Comparison of ENCODE assay signal across 1 cellular context in the genomic region with DNA sequence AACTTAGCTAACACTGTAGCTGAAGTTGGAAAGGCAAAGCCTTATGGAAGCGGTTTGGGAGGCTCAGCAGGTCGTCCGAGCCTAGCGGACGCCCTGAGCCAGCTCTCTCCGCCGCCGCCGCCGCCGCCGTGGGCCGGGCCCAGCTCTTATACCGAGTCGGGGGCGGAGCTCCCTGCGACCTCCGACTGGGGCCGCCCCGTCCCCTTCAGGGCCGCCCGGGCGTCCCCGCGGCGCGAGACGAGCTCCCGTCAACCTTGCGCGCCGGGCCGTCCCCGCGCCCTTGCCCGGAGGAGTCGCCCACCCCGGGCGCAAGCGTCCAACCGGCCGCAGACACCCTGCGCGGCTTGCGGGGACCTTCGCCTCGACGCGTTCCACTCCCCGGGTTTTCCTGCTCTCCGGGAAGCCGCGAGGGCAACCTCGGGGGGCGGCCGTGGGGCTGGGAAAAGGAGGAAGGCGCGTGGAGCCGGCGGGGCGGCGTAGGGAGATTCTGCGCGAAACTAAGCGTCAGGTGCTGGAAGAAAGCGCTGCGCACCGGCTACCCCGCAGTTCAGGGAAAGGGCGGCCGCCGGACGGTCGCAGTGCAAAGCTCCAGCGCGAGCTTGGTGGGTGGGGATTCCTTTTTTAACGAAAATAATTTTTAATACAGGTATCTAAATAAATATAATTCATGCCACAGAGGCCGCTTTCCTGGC.
TF ChIP-seq lines count a peak whose summit lies in the region.

A gene with protein sequence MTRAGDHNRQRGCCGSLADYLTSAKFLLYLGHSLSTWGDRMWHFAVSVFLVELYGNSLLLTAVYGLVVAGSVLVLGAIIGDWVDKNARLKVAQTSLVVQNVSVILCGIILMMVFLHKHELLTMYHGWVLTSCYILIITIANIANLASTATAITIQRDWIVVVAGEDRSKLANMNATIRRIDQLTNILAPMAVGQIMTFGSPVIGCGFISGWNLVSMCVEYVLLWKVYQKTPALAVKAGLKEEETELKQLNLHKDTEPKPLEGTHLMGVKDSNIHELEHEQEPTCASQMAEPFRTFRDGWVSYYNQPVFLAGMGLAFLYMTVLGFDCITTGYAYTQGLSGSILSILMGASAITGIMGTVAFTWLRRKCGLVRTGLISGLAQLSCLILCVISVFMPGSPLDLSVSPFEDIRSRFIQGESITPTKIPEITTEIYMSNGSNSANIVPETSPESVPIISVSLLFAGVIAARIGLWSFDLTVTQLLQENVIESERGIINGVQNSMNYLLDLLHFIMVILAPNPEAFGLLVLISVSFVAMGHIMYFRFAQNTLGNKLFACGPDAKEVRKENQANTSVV (minus strand): TSS at position 125 of the 692 bp plus-strand sequence. CDS start 326 bp downstream, outside the sequence.

TF ChIP-seq in HepG2, 621 proteins besides CTCF, POLR2A, EP300 and RAD21 (continued from another document and continues in another):
- TF ChIP-seq, protein P1, sequence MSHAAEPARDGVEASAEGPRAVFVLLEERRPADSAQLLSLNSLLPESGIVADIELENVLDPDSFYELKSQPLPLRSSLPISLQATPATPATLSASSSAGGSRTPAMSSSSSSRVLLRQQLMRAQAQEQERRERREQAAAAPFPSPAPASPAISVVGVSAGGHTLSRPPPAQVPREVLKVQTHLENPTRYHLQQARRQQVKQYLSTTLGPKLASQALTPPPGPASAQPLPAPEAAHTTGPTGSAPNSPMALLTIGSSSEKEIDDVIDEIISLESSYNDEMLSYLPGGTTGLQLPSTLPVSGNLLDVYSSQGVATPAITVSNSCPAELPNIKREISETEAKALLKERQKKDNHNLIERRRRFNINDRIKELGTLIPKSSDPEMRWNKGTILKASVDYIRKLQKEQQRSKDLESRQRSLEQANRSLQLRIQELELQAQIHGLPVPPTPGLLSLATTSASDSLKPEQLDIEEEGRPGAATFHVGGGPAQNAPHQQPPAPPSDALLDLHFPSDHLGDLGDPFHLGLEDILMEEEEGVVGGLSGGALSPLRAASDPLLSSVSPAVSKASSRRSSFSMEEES (CRISPR knock-in tag; IDR thresholded peaks at IDR 0.05) = no peak; the same call in 1 of the 2 replicates
- peak; percentile 92; the same call in 1 of the 2 replicates for TF ChIP-seq NAIF1 (CRISPR knock-in tag; IDR thresholded peaks at IDR 0.05; ENCODE audit: borderline replicate concordance)
- TF ChIP-seq CC2D1A (CRISPR knock-in tag; IDR thresholded peaks at IDR 0.05) = no peak
- peak; percentile 88 for TF ChIP-seq ZNF564 (CRISPR knock-in tag; IDR thresholded peaks at IDR 0.05)
- TF ChIP-seq, protein P2, sequence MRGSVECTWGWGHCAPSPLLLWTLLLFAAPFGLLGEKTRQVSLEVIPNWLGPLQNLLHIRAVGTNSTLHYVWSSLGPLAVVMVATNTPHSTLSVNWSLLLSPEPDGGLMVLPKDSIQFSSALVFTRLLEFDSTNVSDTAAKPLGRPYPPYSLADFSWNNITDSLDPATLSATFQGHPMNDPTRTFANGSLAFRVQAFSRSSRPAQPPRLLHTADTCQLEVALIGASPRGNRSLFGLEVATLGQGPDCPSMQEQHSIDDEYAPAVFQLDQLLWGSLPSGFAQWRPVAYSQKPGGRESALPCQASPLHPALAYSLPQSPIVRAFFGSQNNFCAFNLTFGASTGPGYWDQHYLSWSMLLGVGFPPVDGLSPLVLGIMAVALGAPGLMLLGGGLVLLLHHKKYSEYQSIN (CRISPR knock-in tag; IDR thresholded peaks at IDR 0.05; ENCODE audit: borderline replicate concordance) = no peak
- TF ChIP-seq, protein P3, sequence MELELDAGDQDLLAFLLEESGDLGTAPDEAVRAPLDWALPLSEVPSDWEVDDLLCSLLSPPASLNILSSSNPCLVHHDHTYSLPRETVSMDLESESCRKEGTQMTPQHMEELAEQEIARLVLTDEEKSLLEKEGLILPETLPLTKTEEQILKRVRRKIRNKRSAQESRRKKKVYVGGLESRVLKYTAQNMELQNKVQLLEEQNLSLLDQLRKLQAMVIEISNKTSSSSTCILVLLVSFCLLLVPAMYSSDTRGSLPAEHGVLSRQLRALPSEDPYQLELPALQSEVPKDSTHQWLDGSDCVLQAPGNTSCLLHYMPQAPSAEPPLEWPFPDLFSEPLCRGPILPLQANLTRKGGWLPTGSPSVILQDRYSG (CRISPR knock-in tag; IDR thresholded peaks at IDR 0.05) = no peak
- TF ChIP-seq, protein P4, sequence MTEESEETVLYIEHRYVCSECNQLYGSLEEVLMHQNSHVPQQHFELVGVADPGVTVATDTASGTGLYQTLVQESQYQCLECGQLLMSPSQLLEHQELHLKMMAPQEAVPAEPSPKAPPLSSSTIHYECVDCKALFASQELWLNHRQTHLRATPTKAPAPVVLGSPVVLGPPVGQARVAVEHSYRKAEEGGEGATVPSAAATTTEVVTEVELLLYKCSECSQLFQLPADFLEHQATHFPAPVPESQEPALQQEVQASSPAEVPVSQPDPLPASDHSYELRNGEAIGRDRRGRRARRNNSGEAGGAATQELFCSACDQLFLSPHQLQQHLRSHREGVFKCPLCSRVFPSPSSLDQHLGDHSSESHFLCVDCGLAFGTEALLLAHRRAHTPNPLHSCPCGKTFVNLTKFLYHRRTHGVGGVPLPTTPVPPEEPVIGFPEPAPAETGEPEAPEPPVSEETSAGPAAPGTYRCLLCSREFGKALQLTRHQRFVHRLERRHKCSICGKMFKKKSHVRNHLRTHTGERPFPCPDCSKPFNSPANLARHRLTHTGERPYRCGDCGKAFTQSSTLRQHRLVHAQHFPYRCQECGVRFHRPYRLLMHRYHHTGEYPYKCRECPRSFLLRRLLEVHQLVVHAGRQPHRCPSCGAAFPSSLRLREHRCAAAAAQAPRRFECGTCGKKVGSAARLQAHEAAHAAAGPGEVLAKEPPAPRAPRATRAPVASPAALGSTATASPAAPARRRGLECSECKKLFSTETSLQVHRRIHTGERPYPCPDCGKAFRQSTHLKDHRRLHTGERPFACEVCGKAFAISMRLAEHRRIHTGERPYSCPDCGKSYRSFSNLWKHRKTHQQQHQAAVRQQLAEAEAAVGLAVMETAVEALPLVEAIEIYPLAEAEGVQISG (CRISPR knock-in tag; IDR thresholded peaks at IDR 0.05) = peak; percentile 67
- TF ChIP-seq ZNF75D (CRISPR knock-in tag; IDR thresholded peaks at IDR 0.05; ENCODE audit: borderline replicate concordance) = peak; percentile 81; the same call in 1 of the 2 replicates
- TF ChIP-seq, protein P5, sequence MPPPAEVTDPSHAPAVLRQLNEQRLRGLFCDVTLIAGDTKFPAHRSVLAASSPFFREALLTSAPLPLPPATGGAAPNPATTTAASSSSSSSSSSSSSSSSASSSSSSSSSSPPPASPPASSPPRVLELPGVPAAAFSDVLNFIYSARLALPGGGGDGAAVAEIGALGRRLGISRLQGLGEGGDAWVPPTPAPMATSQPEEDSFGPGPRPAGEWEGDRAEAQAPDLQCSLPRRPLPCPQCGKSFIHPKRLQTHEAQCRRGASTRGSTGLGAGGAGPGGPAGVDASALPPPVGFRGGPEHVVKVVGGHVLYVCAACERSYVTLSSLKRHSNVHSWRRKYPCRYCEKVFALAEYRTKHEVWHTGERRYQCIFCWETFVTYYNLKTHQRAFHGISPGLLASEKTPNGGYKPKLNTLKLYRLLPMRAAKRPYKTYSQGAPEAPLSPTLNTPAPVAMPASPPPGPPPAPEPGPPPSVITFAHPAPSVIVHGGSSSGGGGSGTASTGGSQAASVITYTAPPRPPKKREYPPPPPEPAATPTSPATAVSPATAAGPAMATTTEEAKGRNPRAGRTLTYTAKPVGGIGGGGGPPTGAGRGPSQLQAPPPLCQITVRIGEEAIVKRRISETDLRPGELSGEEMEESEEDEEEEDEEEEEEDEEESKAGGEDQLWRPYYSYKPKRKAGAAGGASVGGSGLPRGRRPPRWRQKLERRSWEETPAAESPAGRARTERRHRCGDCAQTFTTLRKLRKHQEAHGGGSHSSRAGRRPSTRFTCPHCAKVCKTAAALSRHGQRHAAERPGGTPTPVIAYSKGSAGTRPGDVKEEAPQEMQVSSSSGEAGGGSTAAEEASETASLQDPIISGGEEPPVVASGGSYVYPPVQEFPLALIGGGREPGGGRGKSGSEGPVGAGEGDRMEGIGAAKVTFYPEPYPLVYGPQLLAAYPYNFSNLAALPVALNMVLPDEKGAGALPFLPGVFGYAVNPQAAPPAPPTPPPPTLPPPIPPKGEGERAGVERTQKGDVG (CRISPR knock-in tag; IDR thresholded peaks at IDR 0.05; ENCODE audit: borderline replicate concordance) = 0 out of 2 replicates have a peak, but pooled peaks have one; percentile 19
- no peak for TF ChIP-seq CCAR2 (optimal IDR thresholded peaks at IDR 0.05; ENCODE audit: low read depth, low read length)
- TF ChIP-seq ZC3H4 (CRISPR knock-in tag; IDR thresholded peaks at IDR 0.05; ENCODE audit: borderline replicate concordance) = no peak
- TF ChIP-seq ZNF367 (CRISPR knock-in tag; IDR thresholded peaks at IDR 0.05; ENCODE audit: borderline replicate concordance) = no peak
- TF ChIP-seq, protein P6, sequence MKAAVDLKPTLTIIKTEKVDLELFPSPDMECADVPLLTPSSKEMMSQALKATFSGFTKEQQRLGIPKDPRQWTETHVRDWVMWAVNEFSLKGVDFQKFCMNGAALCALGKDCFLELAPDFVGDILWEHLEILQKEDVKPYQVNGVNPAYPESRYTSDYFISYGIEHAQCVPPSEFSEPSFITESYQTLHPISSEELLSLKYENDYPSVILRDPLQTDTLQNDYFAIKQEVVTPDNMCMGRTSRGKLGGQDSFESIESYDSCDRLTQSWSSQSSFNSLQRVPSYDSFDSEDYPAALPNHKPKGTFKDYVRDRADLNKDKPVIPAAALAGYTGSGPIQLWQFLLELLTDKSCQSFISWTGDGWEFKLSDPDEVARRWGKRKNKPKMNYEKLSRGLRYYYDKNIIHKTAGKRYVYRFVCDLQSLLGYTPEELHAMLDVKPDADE (CRISPR knock-in tag; IDR thresholded peaks at IDR 0.05) = 0 out of 2 replicates have a peak, but pooled peaks have one; percentile 77
- TF ChIP-seq, protein P7, sequence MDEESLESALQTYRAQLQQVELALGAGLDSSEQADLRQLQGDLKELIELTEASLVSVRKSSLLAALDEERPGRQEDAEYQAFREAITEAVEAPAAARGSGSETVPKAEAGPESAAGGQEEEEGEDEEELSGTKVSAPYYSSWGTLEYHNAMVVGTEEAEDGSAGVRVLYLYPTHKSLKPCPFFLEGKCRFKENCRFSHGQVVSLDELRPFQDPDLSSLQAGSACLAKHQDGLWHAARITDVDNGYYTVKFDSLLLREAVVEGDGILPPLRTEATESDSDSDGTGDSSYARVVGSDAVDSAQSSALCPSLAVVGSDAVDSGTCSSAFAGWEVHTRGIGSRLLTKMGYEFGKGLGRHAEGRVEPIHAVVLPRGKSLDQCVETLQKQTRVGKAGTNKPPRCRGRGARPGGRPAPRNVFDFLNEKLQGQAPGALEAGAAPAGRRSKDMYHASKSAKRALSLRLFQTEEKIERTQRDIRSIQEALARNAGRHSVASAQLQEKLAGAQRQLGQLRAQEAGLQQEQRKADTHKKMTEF (CRISPR knock-in tag; IDR thresholded peaks at IDR 0.05) = peak; percentile 67; the same call in 1 of the 2 replicates
- no peak for TF ChIP-seq TEAD2 (CRISPR knock-in tag; IDR thresholded peaks at IDR 0.05)
- TF ChIP-seq SMYD3 (CRISPR knock-in tag; IDR thresholded peaks at IDR 0.05) = no peak; the same call in 1 of the 2 replicates
- no peak for TF ChIP-seq RFXAP (CRISPR knock-in tag; IDR thresholded peaks at IDR 0.05; ENCODE audit: borderline replicate concordance)
- TF ChIP-seq NR2F1 (CRISPR knock-in tag; IDR thresholded peaks at IDR 0.05) = no peak
- TF ChIP-seq YEATS4 (CRISPR knock-in tag; IDR thresholded peaks at IDR 0.05; ENCODE audit: borderline replicate concordance) = peak; percentile 77; the same call in 1 of the 2 replicates
- TF ChIP-seq, protein P8, sequence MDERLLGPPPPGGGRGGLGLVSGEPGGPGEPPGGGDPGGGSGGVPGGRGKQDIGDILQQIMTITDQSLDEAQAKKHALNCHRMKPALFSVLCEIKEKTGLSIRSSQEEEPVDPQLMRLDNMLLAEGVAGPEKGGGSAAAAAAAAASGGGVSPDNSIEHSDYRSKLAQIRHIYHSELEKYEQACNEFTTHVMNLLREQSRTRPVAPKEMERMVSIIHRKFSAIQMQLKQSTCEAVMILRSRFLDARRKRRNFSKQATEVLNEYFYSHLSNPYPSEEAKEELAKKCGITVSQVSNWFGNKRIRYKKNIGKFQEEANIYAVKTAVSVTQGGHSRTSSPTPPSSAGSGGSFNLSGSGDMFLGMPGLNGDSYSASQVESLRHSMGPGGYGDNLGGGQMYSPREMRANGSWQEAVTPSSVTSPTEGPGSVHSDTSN (CRISPR knock-in tag; IDR thresholded peaks at IDR 0.05) = no peak
- no peak for TF ChIP-seq ZNF891 (CRISPR knock-in tag; IDR thresholded peaks at IDR 0.05)
- peak; percentile 77; the same call in 1 of the 2 replicates for TF ChIP-seq SMAD1 (CRISPR knock-in tag; IDR thresholded peaks at IDR 0.05; ENCODE audit: borderline replicate concordance, low read depth)
- peak; percentile 88; the same call in 1 of the 2 replicates for TF ChIP-seq ZNF773 (CRISPR knock-in tag; IDR thresholded peaks at IDR 0.05; ENCODE audit: borderline replicate concordance)
- peak; percentile 85; the same call in 1 of the 2 replicates for TF ChIP-seq EED (CRISPR knock-in tag; IDR thresholded peaks at IDR 0.05)
- TF ChIP-seq ZNF563 (CRISPR knock-in tag; IDR thresholded peaks at IDR 0.05) = peak; percentile 86
- TF ChIP-seq GZF1 (CRISPR knock-in tag; IDR thresholded peaks at IDR 0.05) = 0 out of 2 replicates have a peak, but pooled peaks have one; percentile 85
- TF ChIP-seq, protein P9, sequence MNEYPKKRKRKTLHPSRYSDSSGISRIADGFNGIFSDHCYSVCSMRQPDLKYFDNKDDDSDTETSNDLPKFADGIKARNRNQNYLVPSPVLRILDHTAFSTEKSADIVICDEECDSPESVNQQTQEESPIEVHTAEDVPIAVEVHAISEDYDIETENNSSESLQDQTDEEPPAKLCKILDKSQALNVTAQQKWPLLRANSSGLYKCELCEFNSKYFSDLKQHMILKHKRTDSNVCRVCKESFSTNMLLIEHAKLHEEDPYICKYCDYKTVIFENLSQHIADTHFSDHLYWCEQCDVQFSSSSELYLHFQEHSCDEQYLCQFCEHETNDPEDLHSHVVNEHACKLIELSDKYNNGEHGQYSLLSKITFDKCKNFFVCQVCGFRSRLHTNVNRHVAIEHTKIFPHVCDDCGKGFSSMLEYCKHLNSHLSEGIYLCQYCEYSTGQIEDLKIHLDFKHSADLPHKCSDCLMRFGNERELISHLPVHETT (CRISPR knock-in tag; conservative IDR thresholded peaks at IDR 0.05) = no peak; the same call in 1 of the 2 replicates
- TF ChIP-seq SALL2 (CRISPR knock-in tag; IDR thresholded peaks at IDR 0.05) = peak; percentile 82; the same call in 1 of the 2 replicates
- peak; percentile 86 for TF ChIP-seq POGZ (CRISPR knock-in tag; IDR thresholded peaks at IDR 0.05)
- TF ChIP-seq, protein P10, sequence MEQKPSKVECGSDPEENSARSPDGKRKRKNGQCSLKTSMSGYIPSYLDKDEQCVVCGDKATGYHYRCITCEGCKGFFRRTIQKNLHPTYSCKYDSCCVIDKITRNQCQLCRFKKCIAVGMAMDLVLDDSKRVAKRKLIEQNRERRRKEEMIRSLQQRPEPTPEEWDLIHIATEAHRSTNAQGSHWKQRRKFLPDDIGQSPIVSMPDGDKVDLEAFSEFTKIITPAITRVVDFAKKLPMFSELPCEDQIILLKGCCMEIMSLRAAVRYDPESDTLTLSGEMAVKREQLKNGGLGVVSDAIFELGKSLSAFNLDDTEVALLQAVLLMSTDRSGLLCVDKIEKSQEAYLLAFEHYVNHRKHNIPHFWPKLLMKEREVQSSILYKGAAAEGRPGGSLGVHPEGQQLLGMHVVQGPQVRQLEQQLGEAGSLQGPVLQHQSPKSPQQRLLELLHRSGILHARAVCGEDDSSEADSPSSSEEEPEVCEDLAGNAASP (CRISPR knock-in tag; IDR thresholded peaks at IDR 0.05; ENCODE audit: borderline replicate concordance) = no peak
